In genomic region chr17:1399679-1400512, GRCh38 we compare ENCODE assay signal across 8 cellular contexts. TPM values are rescaled to one million over a fixed set of nuclear protein-coding genes. Genes with fewer than 3 reads are reported as not detected.
DNase-seq lines count a peak whose midpoint lies in the region; ATAC-seq and TF ChIP-seq lines count a peak whose summit lies in the region.

Gene YWHAE (minus strand): TSS chr17:1400222. CDS start chr17:1400110, 112 bp downstream.

- H3K9me3 Mint-ChIP-seq in activated T-cell treated with anti-CD3 and anti-CD28 coated beads, Interleukin-2, amount 50 U/mL, for 4 hours, result no peaks in the 10 kb centered on the region

- H3K9me3 ChIP-seq in esophagus (ENCODE audit: control insufficient read depth in 2 of 2, insufficient read depth in 1 of 2, low read depth in 1 of 2, low read length in 1 of 2) (no peaks in the 10 kb centered on the region), muscle layer of colon (ENCODE audit: low read length) (no peaks in the 10 kb centered on the region)

- H3K27ac ChIP-seq in esophagus (ENCODE audit: low read depth in 2 of 2, low read length in 1 of 2), result peak within 1 kb of the TSS; percentile 99 to 100
- H3K27ac ChIP-seq in muscle layer of colon (ENCODE audit: low read depth, low read length), result peak within 1 kb of the TSS; percentile 90

- H3K27me3 Mint-ChIP-seq in activated T-cell treated with anti-CD3 and anti-CD28 coated beads, Interleukin-2, amount 50 U/mL, for 4 hours (ENCODE audit: low read depth), result no peaks in the 10 kb centered on the region

- peak; percentile 76 for ATAC-seq in GM21717 (IDR thresholded peaks at IDR 0.05; ENCODE audit: unreplicated experiment)
- peak; percentile 94 to 95 for ATAC-seq in activated T-cell treated with anti-CD3 and anti-CD28 coated beads, Interleukin-2, amount 50 U/mL, for 4 hours

- H3K4me3 ChIP-seq in esophagus (ENCODE audit: low read depth in 1 of 2, low read length in 2 of 2), result peak within 1 kb of the TSS; percentile 96 to 99
- peak within 1 kb of the TSS; percentile 82 to 94 for H3K4me3 ChIP-seq in muscle layer of colon (ENCODE audit: low read depth in 1 of 2, low read length in 2 of 2)

- in situ Hi-C loops in KBM-7 (cut with MboI; ENCODE audit: low pct_unique_long_range_greater_than_20kb, low sequenced_read_pairs), result no loop called here

- H3K27me3 ChIP-seq in esophagus (ENCODE audit: control insufficient read depth in 1 of 2, insufficient read depth in 2 of 2, low read length in 2 of 2) (no peaks in the 10 kb centered on the region), muscle layer of colon (ENCODE audit: control insufficient read depth in 1 of 2, insufficient read depth in 2 of 2, low read length in 2 of 2) (no peaks in the 10 kb centered on the region)

- 0 to 1% methylated on average over 81 to 82 of the region's 82 CpGs for WGBS in esophagus, 2 donors

- no peaks in the 10 kb centered on the region for H3K36me3 ChIP-seq in esophagus (ENCODE audit: control insufficient read depth in 2 of 2, insufficient read depth in 2 of 2, low read length in 1 of 2)
- no peaks in the 10 kb centered on the region for H3K36me3 ChIP-seq in muscle layer of colon (ENCODE audit: insufficient read depth, low read length)

- peak within 1 kb of the TSS; percentile 61 for H3K9ac ChIP-seq in muscle layer of colon (ENCODE audit: low read length)

- H3K4me3 Mint-ChIP-seq in activated T-cell treated with anti-CD3 and anti-CD28 coated beads, Interleukin-2, amount 50 U/mL, for 4 hours, result peak within 1 kb of the TSS; percentile 89

- H3K36me3 Mint-ChIP-seq in activated T-cell treated with anti-CD3 and anti-CD28 coated beads, Interleukin-2, amount 50 U/mL, for 4 hours (ENCODE audit: insufficient read depth), result peaks cover 20% of the 10 kb centered on the region

- DNase-seq in DMS153 (lab: John Stamatoyannopoulos, UW) (peak; percentile 85), KBM-7 (peak; percentile 97)
- peak; percentile 96 for DNase-seq in activated T-cell treated with anti-CD3 and anti-CD28 coated beads, Interleukin-2, amount 50 U/mL, for 4 hours
- DNase-seq in stimulated activated CD8-positive, alpha-beta memory T cell treated with anti-CD3 and anti-CD28 coated beads, Interleukin-7, amount 100 ng/mL, for 24 hours (ENCODE audit: low read depth), result peak; percentile 95

- H3K4me1 ChIP-seq in esophagus (ENCODE audit: control insufficient read depth in 2 of 2, insufficient read depth in 2 of 2, low read length in 1 of 2) (peaks cover 0 to 3% of the 10 kb centered on the region in 2 donors), muscle layer of colon (ENCODE audit: insufficient read depth, low read length) (peaks cover 27% of the 10 kb centered on the region)

- H3K4me1 Mint-ChIP-seq in activated T-cell treated with anti-CD3 and anti-CD28 coated beads, Interleukin-2, amount 50 U/mL, for 4 hours (ENCODE audit: low read depth), result peaks cover 28% of the 10 kb centered on the region

TF ChIP-seq in PFSK-1, 5 proteins besides CTCF, POLR2A, EP300 and RAD21:
- peak; percentile 98 for TF ChIP-seq POLR2AphosphoS5 (IDR thresholded peaks at IDR 0.05; ENCODE audit: low read depth, low read length)
- no peak for TF ChIP-seq FOXP2 (optimal IDR thresholded peaks at IDR 0.05; ENCODE audit: borderline replicate concordance, extremely low read depth, extremely low read length, insufficient read depth)
- no peak; the same call in none of the 2 replicates for TF ChIP-seq SIN3A (IDR thresholded peaks at IDR 0.05; ENCODE audit: borderline replicate concordance, insufficient read depth, low read length)
- TF ChIP-seq TAF1 (IDR thresholded peaks at IDR 0.05; ENCODE audit: borderline replicate concordance, insufficient read depth, low read length), result peak; percentile 86
- peak in 1 of 2 experiments; percentile 64; a peak in 3 of 4 replicates for TF ChIP-seq REST (IDR thresholded peaks at IDR 0.05; ENCODE audit: insufficient read depth in 1 of 2, low read depth in 2 of 2, low read length in 2 of 2)

RNA-seq across cellular contexts. Expression of gene YWHAE, which starts in this region (rescaled TPM):
- 902 TPM for polyA plus RNA-seq in PFSK-1 (2012; ENCODE audit: insufficient read length, low read depth)
- 100 to 1,000 TPM; 470 to 529 (median 478) TPM for total RNA-seq in activated T-cell treated with anti-CD3 and anti-CD28 coated beads, Interleukin-2, amount 50 U/mL, for 4 hours
- polyA plus RNA-seq in esophagus, result 100 to 1,000 TPM; 246 to 324 TPM

Comparison
In these comparisons a context has a peak if more than half of its experiments do, and no peak if none do; other contexts are left out.
1. Peak in every context shown above with its lines: DNase-seq, ATAC-seq, H3K4me3 ChIP-seq and H3K27ac ChIP-seq.